10 cellular contexts compared by ENCODE assay signal in genomic region chr4:98997176-98997575, GRCh38. TPM values are rescaled to one million over a fixed set of nuclear protein-coding genes. Genes with fewer than 3 reads are reported as not detected.
A peak's percentile ranks its signal among the peaks of the same experiment; 100 is the strongest.
DNase-seq lines count a peak whose midpoint lies in the region; ATAC-seq, FAIRE-seq and TF ChIP-seq lines count a peak whose summit lies in the region.
"Had no signal": no experiment of that assay in that cellular context is flagged by ENCODE, and none has a peak within 500 bp of the region (broad histone marks: within the 10 kb centered on the region; RNA-seq: fewer than 3 reads in every experiment).

No MANE protein-coding gene starts in this region.

- H3K4me1 Mint-ChIP-seq in glutamatergic neuron (ENCODE audit: low read depth, unreplicated experiment) = peaks cover 5% of the 10 kb centered on the region

- no peaks in the 10 kb centered on the region for H3K27me3 ChIP-seq in lower lobe of right lung (ENCODE audit: low read depth)
- H3K27me3 ChIP-seq: left lung had no signal

- H3K36me3 Mint-ChIP-seq in glutamatergic neuron (ENCODE audit: unreplicated experiment) = no peaks in the 10 kb centered on the region

- POLR2A ChIA-PET in A549 (lab: Yijun Ruan, JAX) = no interaction called here

- no peaks in the 10 kb centered on the region for H3K9me3 ChIP-seq in A549
- no peaks in the 10 kb centered on the region for H3K9me3 ChIP-seq in lower lobe of right lung

- DNase-seq in A549 (ENCODE audit: low read depth in 1 of 2, low spot score in 1 of 2) = no peak
- DNase-seq in GM19239 (ENCODE audit: insufficient read length, low spot score) = no peak
- no peak for DNase-seq in glutamatergic neuron
- DNase-seq in NOMO-1 treated with DMSO at 0.1 percent for 48 hours (lab: John Stamatoyannopoulos, UW; ENCODE audit: unreplicated experiment) = no peak
- DNase-seq in lower lobe of right lung = no peak
- DNase-seq in ecto neural progenitor cell (ENCODE audit: low spot score) = no peak
- no peak for DNase-seq in H4 (ENCODE audit: low spot score)
- DNase-seq: DMS153, left lung had no signal

- no peak overlapping the region for H3K27ac Mint-ChIP-seq in glutamatergic neuron (ENCODE audit: unreplicated experiment)

- H3K4me1 ChIP-seq in A549 = peaks cover 25% of the 10 kb centered on the region; the same call in 2 of the 3 replicates
- H3K4me1 ChIP-seq in lower lobe of right lung = peaks cover 7% of the 10 kb centered on the region

- no peak for TF ChIP-seq POLR2A in A549 (IDR thresholded peaks at IDR 0.05; ENCODE audit: low read length)

- peak overlapping the region; percentile 37 for H3K4me3 Mint-ChIP-seq in glutamatergic neuron (ENCODE audit: unreplicated experiment)

- peak overlapping the region; percentile 82 for H3K4me2 ChIP-seq in A549

- TF ChIP-seq RAD21 in A549 (conservative IDR thresholded peaks at IDR 0.05 in 1 of 2, IDR thresholded peaks at IDR 0.05 in 1 of 2) = no peak

- H3K36me3 ChIP-seq in lower lobe of right lung = no peaks in the 10 kb centered on the region
- H3K36me3 ChIP-seq: left lung had no signal

- peaks cover 4% of the 10 kb centered on the region for H3K9me3 Mint-ChIP-seq in glutamatergic neuron (ENCODE audit: unreplicated experiment)

- H3K27me3 Mint-ChIP-seq in glutamatergic neuron (ENCODE audit: unreplicated experiment) = no peaks in the 10 kb centered on the region

- no peak for TF ChIP-seq EP300 in A549 (IDR thresholded peaks at IDR 0.05)

- ATAC-seq in A549 (no peak), lower lobe of right lung (no peak)
- ATAC-seq: left lung had no signal

- H3K4me3 ChIP-seq in A549 = peak overlapping the region; percentile 91; the same call in 2 of the 3 replicates
- no peak overlapping the region for H3K4me3 ChIP-seq in lower lobe of right lung

- CTCF ChIA-PET in A549 (lab: Yijun Ruan, JAX) = interaction anchor here (1.1 to 5.3 kb wide), 2 partner anchors 9 to 60 kb away, joined by 4 to 79 read pairs; no protein-coding TSS in a partner anchor

- H3K27ac ChIP-seq in A549 (no peak overlapping the region), VCaP (peak overlapping the region; percentile 88), lower lobe of right lung (no peak overlapping the region)

- intact Hi-C loops in lower lobe of right lung (cut with DNase I) = no loop called here

- no peak for TF ChIP-seq CTCF in A549 (IDR thresholded peaks at IDR 0.05)
- no peak for TF ChIP-seq CTCF in VCaP (conservative IDR thresholded peaks at IDR 0.05)
- no peak for TF ChIP-seq CTCF in glutamatergic neuron (IDR thresholded peaks at IDR 0.05; ENCODE audit: partially characterized antibody, unreplicated experiment)
- no peak for TF ChIP-seq CTCF in lower lobe of right lung (IDR thresholded peaks at IDR 0.05)

- 61% methylated on average over 6 of the region's 6 CpGs for WGBS in A549 (ENCODE audit: missing lambda C conversion rate)

- FAIRE-seq in A549 (lab: Jason Lieb, UNC) = no peak
- peak; percentile 18 for FAIRE-seq in GM19239 (lab: Jason Lieb, UNC)

TF ChIP-seq in A549, 52 proteins besides CTCF, POLR2A, EP300 and RAD21:
- TF ChIP-seq, protein P1, sequence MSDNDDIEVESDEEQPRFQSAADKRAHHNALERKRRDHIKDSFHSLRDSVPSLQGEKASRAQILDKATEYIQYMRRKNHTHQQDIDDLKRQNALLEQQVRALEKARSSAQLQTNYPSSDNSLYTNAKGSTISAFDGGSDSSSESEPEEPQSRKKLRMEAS (IDR thresholded peaks at IDR 0.05) = no peak
- TF ChIP-seq GATA3 (IDR thresholded peaks at IDR 0.05; ENCODE audit: borderline replicate concordance) (no peak), SREBF2 (IDR thresholded peaks at IDR 0.05) (no peak), RNF2 (IDR thresholded peaks at IDR 0.05; ENCODE audit: borderline replicate concordance, low read depth) (no peak), NR3C1 (IDR thresholded peaks at IDR 0.05) (no peak), USF2 (IDR thresholded peaks at IDR 0.05) (no peak), MAFK (IDR thresholded peaks at IDR 0.05; ENCODE audit: partially characterized antibody) (no peak), JUN (IDR thresholded peaks at IDR 0.05) (no peak), TFCP2L1 (CRISPR knock-in tag; IDR thresholded peaks at IDR 0.05) (no peak), HEYL (CRISPR knock-in tag; IDR thresholded peaks at IDR 0.05) (no peak), RFX5 (IDR thresholded peaks at IDR 0.05) (no peak), ATOH8 (CRISPR knock-in tag; IDR thresholded peaks at IDR 0.05; ENCODE audit: low read depth) (no peak), KDM5A (IDR thresholded peaks at IDR 0.05) (no peak), JUNB (IDR thresholded peaks at IDR 0.05) (no peak), REST (IDR thresholded peaks at IDR 0.05) (no peak), CBX2 (IDR thresholded peaks at IDR 0.05; ENCODE audit: borderline replicate concordance, low read depth) (no peak)
- TF ChIP-seq, protein P2, sequence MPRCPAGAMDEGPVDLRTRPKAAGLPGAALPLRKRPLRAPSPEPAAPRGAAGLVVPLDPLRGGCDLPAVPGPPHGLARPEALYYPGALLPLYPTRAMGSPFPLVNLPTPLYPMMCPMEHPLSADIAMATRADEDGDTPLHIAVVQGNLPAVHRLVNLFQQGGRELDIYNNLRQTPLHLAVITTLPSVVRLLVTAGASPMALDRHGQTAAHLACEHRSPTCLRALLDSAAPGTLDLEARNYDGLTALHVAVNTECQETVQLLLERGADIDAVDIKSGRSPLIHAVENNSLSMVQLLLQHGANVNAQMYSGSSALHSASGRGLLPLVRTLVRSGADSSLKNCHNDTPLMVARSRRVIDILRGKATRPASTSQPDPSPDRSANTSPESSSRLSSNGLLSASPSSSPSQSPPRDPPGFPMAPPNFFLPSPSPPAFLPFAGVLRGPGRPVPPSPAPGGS (IDR thresholded peaks at IDR 0.05) = no peak
- TF ChIP-seq, protein P3, sequence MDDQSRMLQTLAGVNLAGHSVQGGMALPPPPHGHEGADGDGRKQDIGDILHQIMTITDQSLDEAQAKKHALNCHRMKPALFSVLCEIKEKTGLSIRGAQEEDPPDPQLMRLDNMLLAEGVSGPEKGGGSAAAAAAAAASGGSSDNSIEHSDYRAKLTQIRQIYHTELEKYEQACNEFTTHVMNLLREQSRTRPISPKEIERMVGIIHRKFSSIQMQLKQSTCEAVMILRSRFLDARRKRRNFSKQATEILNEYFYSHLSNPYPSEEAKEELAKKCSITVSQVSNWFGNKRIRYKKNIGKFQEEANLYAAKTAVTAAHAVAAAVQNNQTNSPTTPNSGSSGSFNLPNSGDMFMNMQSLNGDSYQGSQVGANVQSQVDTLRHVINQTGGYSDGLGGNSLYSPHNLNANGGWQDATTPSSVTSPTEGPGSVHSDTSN (IDR thresholded peaks at IDR 0.05) = no peak
- TF ChIP-seq, protein P4, sequence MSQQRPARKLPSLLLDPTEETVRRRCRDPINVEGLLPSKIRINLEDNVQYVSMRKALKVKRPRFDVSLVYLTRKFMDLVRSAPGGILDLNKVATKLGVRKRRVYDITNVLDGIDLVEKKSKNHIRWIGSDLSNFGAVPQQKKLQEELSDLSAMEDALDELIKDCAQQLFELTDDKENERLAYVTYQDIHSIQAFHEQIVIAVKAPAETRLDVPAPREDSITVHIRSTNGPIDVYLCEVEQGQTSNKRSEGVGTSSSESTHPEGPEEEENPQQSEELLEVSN (IDR thresholded peaks at IDR 0.05; ENCODE audit: borderline replicate concordance, low read depth) = no peak

RNA-seq across cellular contexts. Expression of gene METAP1, which starts 1.7 kb away (rescaled TPM):
- 76.8 and 106 TPM in 2 replicates for polyA plus RNA-seq in A549 (2011; rRNA removed)
- polyA plus RNA-seq in A549 (2012; cell fraction: cytosol; rRNA removed) = 38.1 and 39.0 TPM in 2 replicates
- 30.6 and 41.8 TPM in 2 replicates for polyA plus RNA-seq in A549 (2012; cell fraction: nucleus; rRNA removed)
- polyA plus RNA-seq in A549 (2017; fragmentation: RNase III; extraction: RNeasy Plus Mini Kit Qiagen cat#74134 plus additional on column Dnase treatment) = 60.6 to 68.2 TPM (median 64.5 TPM) in 3 replicates
- polyA minus RNA-seq in A549 (2011; rRNA and poly(A)+ RNA removed) = 38.8 and 46.9 TPM in 2 replicates
- total RNA-seq in glutamatergic neuron (ENCODE audit: unreplicated experiment) = 26.2 TPM
- 31.5 TPM for total RNA-seq in lower lobe of right lung
- 84.7 and 94.6 TPM in 2 replicates for total RNA-seq in H4 (2014; rRNA removed; shearing (Covaris generic))
